ENCODE assay signal across 2 cellular contexts in genomic region chr1:198153103-198153502, GRCh38.
A peak's percentile ranks its signal among the peaks of the same experiment; 100 is the strongest.
TF ChIP-seq lines count a peak whose summit lies in the region.

No MANE protein-coding gene starts in this region.

TF ChIP-seq in liver, 16 proteins besides CTCF, POLR2A, EP300 and RAD21:
- no peak for TF ChIP-seq JUND (IDR thresholded peaks at IDR 0.05)
- TF ChIP-seq HNF4A (conservative IDR thresholded peaks at IDR 0.05) = peak in 1 of 2 donors; percentile 14
- TF ChIP-seq FOXA2 (IDR thresholded peaks at IDR 0.05) = peak; percentile 14

TF ChIP-seq in HepG2, 621 proteins besides CTCF, POLR2A, EP300 and RAD21:
- TF ChIP-seq AGO1 (IDR thresholded peaks at IDR 0.05; ENCODE audit: low read depth, low read length, poor library complexity, severe bottlenecking) (no peak), MAZ (IDR thresholded peaks at IDR 0.05; ENCODE audit: borderline replicate concordance, low read depth, low read length) (no peak), MAZ (CRISPR knock-in tag; IDR thresholded peaks at IDR 0.05; ENCODE audit: low read depth) (no peak), ZNF713 (CRISPR knock-in tag; IDR thresholded peaks at IDR 0.05) (no peak), ZNF761 (CRISPR knock-in tag; conservative IDR thresholded peaks at IDR 0.05) (no peak), HDAC1 (CRISPR knock-in tag; IDR thresholded peaks at IDR 0.05) (no peak), SP1 (IDR thresholded peaks at IDR 0.05) (no peak), SP1 (CRISPR knock-in tag; IDR thresholded peaks at IDR 0.05) (no peak), SP140L (CRISPR knock-in tag; IDR thresholded peaks at IDR 0.05; ENCODE audit: borderline replicate concordance) (no peak), MBNL3 (CRISPR knock-in tag; conservative IDR thresholded peaks at IDR 0.05) (no peak), ETV6 (CRISPR knock-in tag; conservative IDR thresholded peaks at IDR 0.05) (no peak), ARHGAP35 (CRISPR knock-in tag; IDR thresholded peaks at IDR 0.05; ENCODE audit: borderline replicate concordance) (no peak), ZNF768 (CRISPR knock-in tag; IDR thresholded peaks at IDR 0.05) (no peak)
